Comparison of ENCODE assay signal across 8 cellular contexts in the genomic region with DNA sequence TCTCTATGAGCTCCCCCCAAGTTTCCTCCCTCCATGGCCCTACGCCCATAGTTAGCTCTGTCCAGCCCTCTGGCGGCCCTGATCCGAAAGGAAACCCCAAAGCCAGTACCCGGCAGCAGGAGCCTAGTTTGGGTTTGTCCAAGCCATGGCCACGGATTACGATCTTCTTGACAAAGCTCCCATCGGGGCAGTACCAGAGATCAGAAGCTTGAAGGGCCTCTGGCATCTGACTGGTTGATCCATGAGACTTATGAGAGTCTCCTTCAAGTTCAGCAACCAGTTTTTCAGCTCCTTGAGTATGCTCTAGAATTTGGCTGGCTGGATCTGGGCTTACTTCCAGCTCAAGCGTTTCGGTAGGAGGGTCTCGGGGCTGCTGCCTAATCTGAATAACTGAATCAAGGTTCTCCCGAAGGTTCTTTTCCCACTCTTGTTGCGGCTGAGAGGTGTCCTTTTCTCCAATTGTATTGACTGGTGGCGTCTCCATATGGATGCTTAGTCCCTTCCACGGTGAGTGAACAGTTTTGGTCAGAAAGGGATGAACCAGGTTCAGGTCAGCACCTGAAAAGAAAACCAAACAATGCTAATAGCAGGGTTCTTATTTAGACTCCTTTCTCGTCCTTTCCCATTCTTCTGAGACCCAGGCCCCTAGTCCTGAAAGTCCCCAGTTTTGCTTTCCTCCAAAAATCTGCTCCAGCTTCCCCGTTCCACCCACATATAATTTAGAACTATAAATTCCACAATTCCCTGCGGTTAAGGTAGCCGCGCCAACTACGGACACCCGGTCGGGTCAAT. TPM values are rescaled to one million over a fixed set of nuclear protein-coding genes. Genes with fewer than 3 reads are reported as not detected.
DNase-seq lines count a peak whose midpoint lies in the region; ATAC-seq, FAIRE-seq and TF ChIP-seq lines count a peak whose summit lies in the region.

No MANE protein-coding gene starts in this region.

- H3K36me3 ChIP-seq in body of pancreas (replicated peaks in 1 of 2; ENCODE audit: insufficient read depth in 1 of 2, low read depth in 2 of 2) (peaks cover 0 to 3% of the 10 kb centered on the region in 2 donors), HepG2 (replicated peaks in 1 of 2; ENCODE audit: control insufficient read depth in 1 of 2, insufficient read depth in 2 of 2, low read length in 2 of 2) (peaks cover 0 to 12% of the 10 kb centered on the region in 2 experiments; a peak in 3 of 5 replicates), tibial artery (peaks cover 17 to 25% (median 19%) of the 10 kb centered on the region in 3 donors)

- no peak for TF ChIP-seq EP300 in HepG2 (IDR thresholded peaks at IDR 0.05; ENCODE audit: low read depth in 2 of 2, low read length in 2 of 2)
- no peak for TF ChIP-seq EP300 in HepG2 (CRISPR knock-in tag; IDR thresholded peaks at IDR 0.05; ENCODE audit: borderline replicate concordance)

- TF ChIP-seq POLR2A in body of pancreas (IDR thresholded peaks at IDR 0.05) (no peak), HepG2 (IDR thresholded peaks at IDR 0.05; ENCODE audit: insufficient read depth in 1 of 2, low read depth in 2 of 2, low read length in 2 of 2) (no peak)

- H3K4me1 ChIP-seq in body of pancreas (peaks cover 38% of the 10 kb centered on the region), HepG2 (ENCODE audit: insufficient read depth, low read length) (peaks cover 33% of the 10 kb centered on the region), tibial artery (peaks cover 0 to 43% (median 34%) of the 10 kb centered on the region in 4 donors)

- ATAC-seq in body of pancreas, result peak; percentile 58
- peak; percentile 1; the same call in 1 of the 3 replicates for ATAC-seq in HepG2
- ATAC-seq in HG03159 (IDR thresholded peaks at IDR 0.05; ENCODE audit: unreplicated experiment), result no peak

- intact Hi-C loops in body of pancreas (cut with DNase I) (no loop called here), HepG2 (cut with micrococcal nuclease; ENCODE audit: unreplicated experiment) (loop anchor here (1.0 kb wide), 1 partner anchor 25 kb away; a partner anchor contains a TSS), tibial artery (cut with DNase I; ENCODE audit: low total_unique reads) (no loop called here)

- in situ Hi-C loops in HepG2 (cut with HindIII; ENCODE audit: extremely low pct_ligation_motif_present, low pct_unique_long_range_greater_than_20kb), result no loop called here

- 11 to 28% methylated on average over 16 to 22 of the region's 22 CpGs for WGBS in body of pancreas, 2 donors
- WGBS in HepG2 (ENCODE audit: low lambda C conversion rate), result 31% methylated on average over 22 of the region's 22 CpGs

- TF ChIP-seq CTCF in HL-60 (IDR thresholded peaks at IDR 0.05; ENCODE audit: insufficient read depth, low read length) (no peak), body of pancreas (IDR thresholded peaks at IDR 0.05) (no peak), HepG2 (CRISPR knock-in tag; IDR thresholded peaks at IDR 0.05) (no peak), tibial artery (IDR thresholded peaks at IDR 0.05) (no peak)

- H3K27ac ChIP-seq in HL-60 (replicated peaks) (peak overlapping the region; percentile 82), body of pancreas (peak overlapping the region; percentile 78 to 95 (median 86)), HepG2 (ENCODE audit: extremely low read length, insufficient read depth, low read length) (peak overlapping the region; percentile 56), tibial artery (peak overlapping the region; percentile 68 to 89)

- H3K4me2 ChIP-seq in HepG2 (ENCODE audit: low read depth, low read length), result peak overlapping the region; percentile 93

- FAIRE-seq in HepG2 (lab: Jason Lieb, UNC), result no peak

- peak overlapping the region; percentile 67 for H2AFZ ChIP-seq in HepG2 (ENCODE audit: low read length)

- H3K9me3 ChIP-seq in body of pancreas, result no peaks in the 10 kb centered on the region
- no peaks in the 10 kb centered on the region for H3K9me3 ChIP-seq in HepG2 (ENCODE audit: low read length)
- no peaks in the 10 kb centered on the region for H3K9me3 ChIP-seq in tibial artery

- H4K20me1 ChIP-seq in HepG2 (ENCODE audit: insufficient read depth, low read length), result no peaks in the 10 kb centered on the region

- H3K9ac ChIP-seq in HepG2 (ENCODE audit: insufficient read depth, low read depth, low read length), result peak overlapping the region; percentile 75

- H3K27me3 ChIP-seq in HL-60 (ENCODE audit: insufficient read depth, poor library complexity, severe bottlenecking), result no peaks in the 10 kb centered on the region
- H3K27me3 ChIP-seq in body of pancreas, result no peaks in the 10 kb centered on the region
- H3K27me3 ChIP-seq in HepG2 (ENCODE audit: control insufficient read depth in 1 of 2, insufficient read depth in 2 of 2, low read length in 2 of 2), result peaks cover 1 to 6% of the 10 kb centered on the region in 2 experiments; a peak in 2 of 5 replicates
- H3K27me3 ChIP-seq in tibial artery, result no peaks in the 10 kb centered on the region

- peak; percentile 73 for DNase-seq in COR-L47 (lab: John Stamatoyannopoulos, UW)
- DNase-seq in HL-60 (ENCODE audit: low read depth in 1 of 2, low spot score in 1 of 2), result no peak
- no peak for DNase-seq in body of pancreas
- DNase-seq in HepG2 (ENCODE audit: low spot score), result no peak
- DNase-seq in tibial artery, result no peak
- DNase-seq in GM19240 (ENCODE audit: insufficient read length, low spot score), result no peak
- no peak for DNase-seq in activated gamma-delta T cell treated with Interleukin-2 at 50 U/mL for 16 hours

- no peak for TF ChIP-seq RAD21 in HepG2 (CRISPR knock-in tag; IDR thresholded peaks at IDR 0.05)

- CTCF ChIA-PET in HepG2 (lab: Yijun Ruan, JAX; ENCODE audit: low intra/inter-chr PET ratio, low total read pairs), result no interaction called here

- H3K4me3 ChIP-seq in HL-60 (replicated peaks; ENCODE audit: insufficient read depth, low read length), result peak overlapping the region; percentile 66
- peak overlapping the region; percentile 10 to 40 for H3K4me3 ChIP-seq in body of pancreas
- peak overlapping the region; percentile 79 to 87 (median 80) for H3K4me3 ChIP-seq in HepG2 (replicated peaks in 1 of 3; ENCODE audit: insufficient read depth in 1 of 3, low read depth in 2 of 3, low read length in 3 of 3)
- peak overlapping the region; percentile 65 to 94 for H3K4me3 ChIP-seq in tibial artery

- POLR2A ChIA-PET in HepG2 (lab: Yijun Ruan, JAX), result interaction anchor here (0.9 to 4.4 kb wide), 19 partner anchors 9 to 843 kb away, joined by 3 to 35 read pairs (median 7); a partner anchor contains a TSS

- TSS peak; percentile 67 for BruUV-seq in HepG2 (replicated peaks; lab: Mats Ljungman, UMichigan)

- peaks cover 25% of the 10 kb centered on the region for H3K79me2 ChIP-seq in HepG2 (ENCODE audit: insufficient read depth, low read length)

RNA-seq across cellular contexts. Expression of a gene that starts 0.6 kb away (rescaled TPM):
- total RNA-seq in body of pancreas (1 to 10 TPM; 1.0 to 1.6 TPM), HepG2 (2016; rRNA removed; fragmentation: Illumina TruSeq; extraction: Trizol) (10.0 and 11.0 TPM in 2 replicates)
- 3.2 and 3.3 TPM in 2 replicates for total RNA-seq in HepG2 (2016; cell fraction: cytosol; rRNA removed; fragmentation: Illumina TruSeq; extraction: Trizol; ENCODE audit: low read depth)
- total RNA-seq in HepG2 (2016; cell fraction: insoluble cytoplasmic fraction; rRNA removed; fragmentation: Illumina TruSeq; extraction: Trizol), result 10.6 and 12.0 TPM in 2 replicates
- 5.3 and 5.7 TPM in 2 replicates for total RNA-seq in HepG2 (2016; cell fraction: membrane; rRNA removed; fragmentation: Illumina TruSeq; extraction: Trizol)
- total RNA-seq in HepG2 (2016; cell fraction: nucleus; rRNA removed; fragmentation: Illumina TruSeq; extraction: Trizol), result 3.6 and 4.7 TPM in 2 replicates
- polyA plus RNA-seq in HepG2 (2011; rRNA removed), result 2.9 and 3.0 TPM in 2 replicates
- polyA plus RNA-seq in HepG2 (2011; cell fraction: cytosol; rRNA removed), result 3.5 and 3.9 TPM in 2 replicates
- polyA plus RNA-seq in HepG2 (2011; cell fraction: nucleus; rRNA removed), result 2.3 TPM in 2 replicates
- 2.4 and 3.6 TPM in 2 replicates for polyA plus RNA-seq in HepG2 (2012)
- 2.5 and 3.0 TPM in 2 replicates for polyA plus RNA-seq in HepG2 (2016; cell fraction: cytosol; fragmentation: Illumina TruSeq; extraction: Trizol; ENCODE audit: low read depth)
- 10.8 and 12.4 TPM in 2 replicates for polyA plus RNA-seq in HepG2 (2016; cell fraction: insoluble cytoplasmic fraction; fragmentation: Illumina TruSeq; extraction: Trizol; ENCODE audit: low read depth)
- 3.5 and 4.2 TPM in 2 replicates for polyA plus RNA-seq in HepG2 (2016; cell fraction: membrane; fragmentation: Illumina TruSeq; extraction: Trizol; ENCODE audit: low read depth)
- polyA plus RNA-seq in HepG2 (2016; cell fraction: nucleus; fragmentation: Illumina TruSeq; extraction: Trizol; ENCODE audit: insufficient read depth, low read depth), result 7.2 and 7.7 TPM in 2 replicates
- polyA minus RNA-seq in HepG2 (2011; rRNA and poly(A)+ RNA removed; ENCODE audit: low replicate concordance), result 3.3 and 9.3 TPM in 2 replicates
- 1.8 and 2.4 TPM in 2 replicates for polyA minus RNA-seq in HepG2 (2011; cell fraction: cytosol; rRNA and poly(A)+ RNA removed)
- polyA minus RNA-seq in HepG2 (2011; cell fraction: nucleus; rRNA and poly(A)+ RNA removed), result 1.2 and 1.7 TPM in 2 replicates

RNA-seq across cellular contexts. Expression of a gene that starts 1.4 kb away (rescaled TPM):
- total RNA-seq in body of pancreas, result 10 to 100 TPM; 26.5 to 32.3 TPM
- total RNA-seq in HepG2 (2016; rRNA removed; fragmentation: Illumina TruSeq; extraction: Trizol), result 7.5 and 18.1 TPM in 2 replicates
- 5.4 and 6.0 TPM in 2 replicates for total RNA-seq in HepG2 (2016; cell fraction: cytosol; rRNA removed; fragmentation: Illumina TruSeq; extraction: Trizol; ENCODE audit: low read depth)
- 6.5 and 17.9 TPM in 2 replicates for total RNA-seq in HepG2 (2016; cell fraction: insoluble cytoplasmic fraction; rRNA removed; fragmentation: Illumina TruSeq; extraction: Trizol)
- 4.1 and 4.3 TPM in 2 replicates for total RNA-seq in HepG2 (2016; cell fraction: membrane; rRNA removed; fragmentation: Illumina TruSeq; extraction: Trizol)
- 22.6 and 23.3 TPM in 2 replicates for total RNA-seq in HepG2 (2016; cell fraction: nucleus; rRNA removed; fragmentation: Illumina TruSeq; extraction: Trizol)
- 44.0 and 45.8 TPM in 2 replicates for polyA plus RNA-seq in HepG2 (2011; rRNA removed)
- 13.6 and 15.3 TPM in 2 replicates for polyA plus RNA-seq in HepG2 (2011; cell fraction: cytosol; rRNA removed)
- 155 and 167 TPM in 2 replicates for polyA plus RNA-seq in HepG2 (2011; cell fraction: nucleus; rRNA removed)
- polyA plus RNA-seq in HepG2 (2012), result 24.1 and 28.4 TPM in 2 replicates
- polyA plus RNA-seq in HepG2 (2016; cell fraction: cytosol; fragmentation: Illumina TruSeq; extraction: Trizol; ENCODE audit: low read depth), result 2.5 and 3.2 TPM in 2 replicates
- 10.4 and 12.2 TPM in 2 replicates for polyA plus RNA-seq in HepG2 (2016; cell fraction: insoluble cytoplasmic fraction; fragmentation: Illumina TruSeq; extraction: Trizol; ENCODE audit: low read depth)
- polyA plus RNA-seq in HepG2 (2016; cell fraction: membrane; fragmentation: Illumina TruSeq; extraction: Trizol; ENCODE audit: low read depth), result 3.3 and 4.5 TPM in 2 replicates
- 77.6 and 81.7 TPM in 2 replicates for polyA plus RNA-seq in HepG2 (2016; cell fraction: nucleus; fragmentation: Illumina TruSeq; extraction: Trizol; ENCODE audit: insufficient read depth, low read depth)
- 79.0 and 84.0 TPM in 2 replicates for polyA minus RNA-seq in HepG2 (2011; rRNA and poly(A)+ RNA removed; ENCODE audit: low replicate concordance)
- 14.2 and 16.6 TPM in 2 replicates for polyA minus RNA-seq in HepG2 (2011; cell fraction: cytosol; rRNA and poly(A)+ RNA removed)
- 40.5 and 43.0 TPM in 2 replicates for polyA minus RNA-seq in HepG2 (2011; cell fraction: nucleus; rRNA and poly(A)+ RNA removed)

RNA-seq across cellular contexts. Expression of a gene that starts 20.4 kb away (rescaled TPM):
- total RNA-seq in body of pancreas, result 10 to 100 TPM; 24.9 to 36.6 TPM
- total RNA-seq in HepG2 (2016; rRNA removed; fragmentation: Illumina TruSeq; extraction: Trizol), result 0.74 and 1.6 TPM in 2 replicates
- total RNA-seq in HepG2 (2016; cell fraction: cytosol; rRNA removed; fragmentation: Illumina TruSeq; extraction: Trizol; ENCODE audit: low read depth), result 0.20 and 0.35 TPM in 2 replicates
- total RNA-seq in HepG2 (2016; cell fraction: insoluble cytoplasmic fraction; rRNA removed; fragmentation: Illumina TruSeq; extraction: Trizol), result 0.86 and 1.5 TPM in 2 replicates
- total RNA-seq in HepG2 (2016; cell fraction: membrane; rRNA removed; fragmentation: Illumina TruSeq; extraction: Trizol), result 0.65 and 0.83 TPM in 2 replicates
- total RNA-seq in HepG2 (2016; cell fraction: nucleus; rRNA removed; fragmentation: Illumina TruSeq; extraction: Trizol), result 1.9 and 2.9 TPM in 2 replicates
- polyA plus RNA-seq in HepG2 (2011; rRNA removed), result 2.7 and 2.9 TPM in 2 replicates
- polyA plus RNA-seq in HepG2 (2011; cell fraction: cytosol; rRNA removed), result 1.8 and 3.0 TPM in 2 replicates
- 11.9 and 13.2 TPM in 2 replicates for polyA plus RNA-seq in HepG2 (2011; cell fraction: nucleus; rRNA removed)
- polyA plus RNA-seq in HepG2 (2012), result 2.9 and 4.4 TPM in 2 replicates
- 0.37 and 0.42 TPM in 2 replicates for polyA plus RNA-seq in HepG2 (2016; cell fraction: cytosol; fragmentation: Illumina TruSeq; extraction: Trizol; ENCODE audit: low read depth)
- polyA plus RNA-seq in HepG2 (2016; cell fraction: insoluble cytoplasmic fraction; fragmentation: Illumina TruSeq; extraction: Trizol; ENCODE audit: low read depth), result 0.76 and 1.1 TPM in 2 replicates
- polyA plus RNA-seq in HepG2 (2016; cell fraction: membrane; fragmentation: Illumina TruSeq; extraction: Trizol; ENCODE audit: low read depth), result 0.43 and 0.76 TPM in 2 replicates
- polyA plus RNA-seq in HepG2 (2016; cell fraction: nucleus; fragmentation: Illumina TruSeq; extraction: Trizol; ENCODE audit: insufficient read depth, low read depth), result 1.9 and 4.8 TPM in 2 replicates
- 1.8 and 5.9 TPM in 2 replicates for polyA minus RNA-seq in HepG2 (2011; rRNA and poly(A)+ RNA removed; ENCODE audit: low replicate concordance)
- polyA minus RNA-seq in HepG2 (2011; cell fraction: cytosol; rRNA and poly(A)+ RNA removed), result 0.49 and 2.0 TPM in 2 replicates
- 6.1 and 7.2 TPM in 2 replicates for polyA minus RNA-seq in HepG2 (2011; cell fraction: nucleus; rRNA and poly(A)+ RNA removed)

RNA-seq across cellular contexts. Expression of a gene that starts 22.2 kb away (rescaled TPM):
- total RNA-seq in body of pancreas (not detected), HepG2 (2016; rRNA removed; fragmentation: Illumina TruSeq; extraction: Trizol) (0.11 and 0.64 TPM in 2 replicates)
- total RNA-seq in HepG2 (2016; cell fraction: cytosol; rRNA removed; fragmentation: Illumina TruSeq; extraction: Trizol; ENCODE audit: low read depth), result not detected in 2 replicates
- 0.41 TPM in 1 of 2 replicates, not detected in the other for total RNA-seq in HepG2 (2016; cell fraction: insoluble cytoplasmic fraction; rRNA removed; fragmentation: Illumina TruSeq; extraction: Trizol)
- total RNA-seq in HepG2 (2016; cell fraction: membrane; rRNA removed; fragmentation: Illumina TruSeq; extraction: Trizol), result 0.40 and 0.55 TPM in 2 replicates
- 0.63 and 1.3 TPM in 2 replicates for total RNA-seq in HepG2 (2016; cell fraction: nucleus; rRNA removed; fragmentation: Illumina TruSeq; extraction: Trizol)
- polyA plus RNA-seq in HepG2 (2011; rRNA removed), result 1.4 TPM in 2 replicates
- 0.38 and 0.76 TPM in 2 replicates for polyA plus RNA-seq in HepG2 (2011; cell fraction: cytosol; rRNA removed)
- 13.0 TPM in 2 replicates for polyA plus RNA-seq in HepG2 (2011; cell fraction: nucleus; rRNA removed)
- 3.2 and 3.3 TPM in 2 replicates for polyA plus RNA-seq in HepG2 (2012)
- 0.88 and 0.94 TPM in 2 replicates for polyA plus RNA-seq in HepG2 (2016; cell fraction: cytosol; fragmentation: Illumina TruSeq; extraction: Trizol; ENCODE audit: low read depth)
- polyA plus RNA-seq in HepG2 (2016; cell fraction: insoluble cytoplasmic fraction; fragmentation: Illumina TruSeq; extraction: Trizol; ENCODE audit: low read depth), result 1.6 and 2.0 TPM in 2 replicates
- polyA plus RNA-seq in HepG2 (2016; cell fraction: membrane; fragmentation: Illumina TruSeq; extraction: Trizol; ENCODE audit: low read depth), result 2.4 TPM in 2 replicates
- 10.1 and 13.9 TPM in 2 replicates for polyA plus RNA-seq in HepG2 (2016; cell fraction: nucleus; fragmentation: Illumina TruSeq; extraction: Trizol; ENCODE audit: insufficient read depth, low read depth)
- 0.35 and 0.42 TPM in 2 replicates for polyA minus RNA-seq in HepG2 (2011; rRNA and poly(A)+ RNA removed; ENCODE audit: low replicate concordance)
- 0.69 TPM in 1 of 2 replicates, not detected in the other for polyA minus RNA-seq in HepG2 (2011; cell fraction: cytosol; rRNA and poly(A)+ RNA removed)
- polyA minus RNA-seq in HepG2 (2011; cell fraction: nucleus; rRNA and poly(A)+ RNA removed), result 0.25 and 0.52 TPM in 2 replicates

RNA-seq across cellular contexts. Expression of a gene that starts 24.4 kb away (rescaled TPM):
- 1 to 10 TPM; 3.6 to 9.9 TPM for total RNA-seq in body of pancreas
- 20.1 and 39.2 TPM in 2 replicates for total RNA-seq in HepG2 (2016; rRNA removed; fragmentation: Illumina TruSeq; extraction: Trizol)
- total RNA-seq in HepG2 (2016; cell fraction: cytosol; rRNA removed; fragmentation: Illumina TruSeq; extraction: Trizol; ENCODE audit: low read depth), result 5.6 and 9.7 TPM in 2 replicates
- total RNA-seq in HepG2 (2016; cell fraction: insoluble cytoplasmic fraction; rRNA removed; fragmentation: Illumina TruSeq; extraction: Trizol), result 19.2 and 37.8 TPM in 2 replicates
- 16.4 and 20.0 TPM in 2 replicates for total RNA-seq in HepG2 (2016; cell fraction: membrane; rRNA removed; fragmentation: Illumina TruSeq; extraction: Trizol)
- 35.4 and 44.6 TPM in 2 replicates for total RNA-seq in HepG2 (2016; cell fraction: nucleus; rRNA removed; fragmentation: Illumina TruSeq; extraction: Trizol)
- polyA plus RNA-seq in HepG2 (2011; rRNA removed), result 61.8 and 79.3 TPM in 2 replicates
- polyA plus RNA-seq in HepG2 (2011; cell fraction: cytosol; rRNA removed), result 49.1 and 57.1 TPM in 2 replicates
- 64.9 and 74.8 TPM in 2 replicates for polyA plus RNA-seq in HepG2 (2011; cell fraction: nucleus; rRNA removed)
- polyA plus RNA-seq in HepG2 (2012), result 26.9 and 27.6 TPM in 2 replicates
- 6.6 and 9.2 TPM in 2 replicates for polyA plus RNA-seq in HepG2 (2016; cell fraction: cytosol; fragmentation: Illumina TruSeq; extraction: Trizol; ENCODE audit: low read depth)
- polyA plus RNA-seq in HepG2 (2016; cell fraction: insoluble cytoplasmic fraction; fragmentation: Illumina TruSeq; extraction: Trizol; ENCODE audit: low read depth), result 22.9 and 24.6 TPM in 2 replicates
- 13.8 and 16.0 TPM in 2 replicates for polyA plus RNA-seq in HepG2 (2016; cell fraction: membrane; fragmentation: Illumina TruSeq; extraction: Trizol; ENCODE audit: low read depth)
- 77.3 and 84.1 TPM in 2 replicates for polyA plus RNA-seq in HepG2 (2016; cell fraction: nucleus; fragmentation: Illumina TruSeq; extraction: Trizol; ENCODE audit: insufficient read depth, low read depth)
- polyA minus RNA-seq in HepG2 (2011; rRNA and poly(A)+ RNA removed; ENCODE audit: low replicate concordance), result 61.4 and 89.7 TPM in 2 replicates
- 17.0 and 18.1 TPM in 2 replicates for polyA minus RNA-seq in HepG2 (2011; cell fraction: cytosol; rRNA and poly(A)+ RNA removed)
- polyA minus RNA-seq in HepG2 (2011; cell fraction: nucleus; rRNA and poly(A)+ RNA removed), result 28.8 and 29.7 TPM in 2 replicates

Comparison
In these comparisons a context has a peak if more than half of its experiments do, and no peak if none do; other contexts are left out.
1. H3K4me3 ChIP-seq: peak in every context shown above with its lines; median percentile 80 in HepG2; 80 in tibial artery; 66 in HL-60; 25 in body of pancreas.
2. RNA of a gene that starts 20.4 kb away (total RNA-seq): 24.9 to 36.6 TPM in body of pancreas; 0.20 to 2.9 TPM in HepG2; every median in the first group is over 4 times any median in the second.
3. Peak in every context shown above with its lines, with median percentiles within 50 percentile points of each other: H3K27ac ChIP-seq.